In genomic region chr7:153590571-153590970, GRCh38 we compare ENCODE assay signal across 25 cellular contexts.
"Had no signal": no experiment of that assay in that cellular context is flagged by ENCODE, and none has a peak within 500 bp of the region (broad histone marks: within the 10 kb centered on the region; RNA-seq: fewer than 3 reads in every experiment).

No MANE protein-coding gene starts in this region.

- H3K27ac ChIP-seq: ascending aorta, cardiac muscle cell, VCaP had no signal

- DNase-seq: activated B cell treated with CpG ODN at 0.5 μM for 24 hours; activated CD4-positive, alpha-beta memory T cell treated with anti-CD3 and anti-CD28 coated beads for 36 hours; activated CD4-positive, alpha-beta T cell treated with anti-CD3 and anti-CD28 coated beads for 4 hours; activated CD4-positive, alpha-beta T cell treated with anti-CD3 and anti-CD28 coated beads, Interleukin-2, amount 50 U/mL, for 1 hour; activated CD4-positive, alpha-beta T cell treated with anti-CD3 and anti-CD28 coated beads, Interleukin-2, amount 50 U/mL, for 4 hours; activated CD4-positive, CD25-positive, alpha-beta regulatory T cell treated with anti-CD3 and anti-CD28 coated beads, Interleukin-2, amount 50 U/mL, for 72 hours; activated CD8-positive, alpha-beta memory T cell treated with anti-CD3 and anti-CD28 coated beads, Interleukin-2, amount 50 U/mL, for 4 hours; activated CD8-positive, alpha-beta T cell treated with anti-CD3 and anti-CD28 coated beads for 36 hours; activated effector memory CD4-positive, alpha-beta T cell treated with Interleukin-2 at 50 U/mL for 16 hours; activated gamma-delta T cell; activated naive CD4-positive, alpha-beta T cell treated with anti-CD3 and anti-CD28 coated beads, Interleukin-2, amount 10 ng/mL, durations not matched to agents 7 days and 5 days; activated naive CD4-positive, alpha-beta T cell treated with Interleukin-2 at 50 U/mL for 16 hours; activated naive CD8-positive, alpha-beta T cell treated with anti-CD3 and anti-CD28 coated beads, Interleukin-2, amount 10 ng/mL, durations not matched to agents 7 days and 5 days; activated naive CD8-positive, alpha-beta T cell treated with anti-CD3 and anti-CD28 coated beads, Interleukin-2, amount 50 U/mL, for 24 hours; activated T-cell treated with anti-CD3 and anti-CD28 coated beads, Interleukin-2, amount 50 U/mL, for 24 hours; activated T-cell treated with anti-CD3 and anti-CD28 coated beads, Interleukin-2, amount 50 U/mL, for 48 hours; amygdala; anterior cingulate cortex; cerebellar nuclear complex; T-helper 1 cell; T-helper 2 cell; T-helper 9 cell had no signal

- H3K27me3 ChIP-seq: ascending aorta, cardiac muscle cell had no signal

- H3K36me3 ChIP-seq: ascending aorta, cardiac muscle cell had no signal

- H3K9me3 ChIP-seq: ascending aorta had no signal

- H3K4me1 ChIP-seq: ascending aorta had no signal

- H3K4me3 ChIP-seq: ascending aorta, cardiac muscle cell had no signal

- ATAC-seq: activated CD8-positive, alpha-beta T cell treated with anti-CD3 and anti-CD28 coated beads for 36 hours; activated naive CD8-positive, alpha-beta T cell treated with anti-CD3 and anti-CD28 coated beads, Interleukin-2, amount 50 U/mL, for 24 hours had no signal
